In the genomic region with DNA sequence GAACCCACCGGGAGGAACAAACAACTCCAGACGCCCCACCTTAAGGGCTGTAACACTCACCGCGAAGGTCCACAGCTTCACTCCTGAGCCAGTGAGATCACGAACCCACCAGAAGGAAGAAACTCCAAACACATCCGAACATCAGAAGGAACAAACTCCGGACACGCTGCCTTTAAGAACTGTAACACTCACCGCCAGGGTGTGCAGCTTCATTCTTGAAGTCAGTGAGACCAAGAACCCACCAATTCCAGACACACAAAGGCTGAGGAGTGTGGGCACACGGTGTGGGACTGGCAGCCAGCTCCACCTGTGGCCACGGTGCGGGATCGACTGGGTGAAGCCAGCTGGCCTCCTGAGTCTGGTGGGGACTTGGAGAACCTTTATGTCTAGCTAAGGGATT, we compare ENCODE assay signal across 1 cellular context. TPM values are rescaled to one million over a fixed set of nuclear protein-coding genes. Genes with fewer than 3 reads are reported as not detected.
"Had no signal": no experiment of that assay in that cellular context is flagged by ENCODE, and none has a peak within 500 bp of the region (broad histone marks: within the 10 kb centered on the region; RNA-seq: fewer than 3 reads in every experiment).

No MANE protein-coding gene starts in this region.

RNA-seq across cellular contexts. Expression of gene ACSL5, which starts 2.6 kb away (rescaled TPM):
- total RNA-seq: cardiac muscle cell had no signal
- polyA plus RNA-seq: cardiac muscle cell had no signal
